In the genomic region with DNA sequence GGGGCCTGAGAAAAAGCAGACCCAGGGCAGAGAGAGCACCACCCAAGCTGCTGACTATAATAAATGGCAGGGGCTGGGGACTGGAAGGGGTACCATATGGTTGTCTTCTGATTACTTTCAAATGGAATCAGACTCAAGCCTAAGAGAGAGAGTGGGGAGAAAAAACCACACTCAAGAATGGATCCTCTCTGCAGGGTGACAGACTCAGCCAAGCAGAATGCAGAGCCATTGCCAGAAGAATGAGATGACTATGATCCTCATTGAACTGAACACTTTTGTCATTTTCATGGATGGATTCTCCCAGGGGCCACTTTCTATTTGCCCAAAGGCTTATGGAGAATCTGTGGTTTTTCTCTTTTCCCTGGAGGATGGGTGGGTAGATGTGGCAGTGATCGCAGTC, we compare ENCODE assay signal across 24 cellular contexts. TPM values are rescaled to one million over a fixed set of nuclear protein-coding genes. Genes with fewer than 3 reads are reported as not detected.
A peak's percentile ranks its signal among the peaks of the same experiment; 100 is the strongest.
DNase-seq lines count a peak whose midpoint lies in the region; TF ChIP-seq lines count a peak whose summit lies in the region.
"Had no signal": no experiment of that assay in that cellular context is flagged by ENCODE, and none has a peak within 500 bp of the region (broad histone marks: within the 10 kb centered on the region; RNA-seq: fewer than 3 reads in every experiment).

No MANE protein-coding gene starts in this region.

- no peak overlapping the region for H3K4me3 Mint-ChIP-seq in CD4-positive, alpha-beta memory T cell
- H3K4me3 Mint-ChIP-seq: activated CD4-positive, alpha-beta T cell treated with anti-CD3 and anti-CD28 coated beads, Interleukin-2, amount 10 ng/mL, durations not matched to agents 7 days and 5 days; T-helper 17 cell had no signal

- POLR2A ChIA-PET in CD4-positive, alpha-beta memory T cell (lab: Charles Lee; ENCODE audit: partially characterized antibody) = interaction anchor here (1.0 to 3.0 kb wide), 4 partner anchors 10 to 91 kb away, joined by 3 to 21 read pairs (median 6); no protein-coding TSS in a partner anchor
- POLR2A ChIA-PET in RWPE1 (lab: Yijun Ruan, JAX; ENCODE audit: low non-redundant PET) = no interaction called here

- H3K79me2 ChIP-seq in hepatocyte = no peaks in the 10 kb centered on the region

- H3K4me2 ChIP-seq in hepatocyte = no peak overlapping the region

- 100% methylated on average over 1 of the region's 1 CpG for WGBS in hepatocyte (ENCODE audit: low lambda C conversion rate, missing lambda C conversion rate)

- H2AFZ ChIP-seq in hepatocyte = no peak overlapping the region

- peaks cover 7 to 13% of the 10 kb centered on the region in 2 donors for H3K36me3 Mint-ChIP-seq in CD4-positive, alpha-beta memory T cell

- H3K27ac ChIP-seq in CD4-positive, alpha-beta memory T cell (ENCODE audit: low read depth, low read length) = no peak overlapping the region
- H3K27ac ChIP-seq in hepatocyte = no peak overlapping the region
- H3K27ac ChIP-seq in RWPE1 = no peak overlapping the region
- H3K27ac ChIP-seq: heart right ventricle, SJCRH30, thoracic aorta, VCaP had no signal

- DNase-seq in AG08395 (ENCODE audit: low spot score) (peak; percentile 55), NCI-H526 (lab: John Stamatoyannopoulos, UW) (peak; percentile 17 to 52), myocyte (ENCODE audit: low read depth) (peak; percentile 67), dermis blood vessel endothelial cell (no peak), hepatocyte (ENCODE audit: low spot score) (no peak), HuH-7 (ENCODE audit: low spot score) (no peak), RWPE1 (ENCODE audit: low spot score) (no peak)
- DNase-seq in CD4-positive, alpha-beta memory T cell = no peak
- DNase-seq: activated CD4-positive, alpha-beta T cell treated with anti-CD3 and anti-CD28 coated beads, Interleukin-2, amount 10 ng/mL, durations not matched to agents 7 days and 5 days; anterior cingulate cortex; COR-L47; heart right ventricle; left ventricle myocardium superior; NCI-H1417 treated with DMSO at 0.1 percent for 48 hours; NCI-H2107; NCI-H82; nucleus accumbens; OCI-M1; stimulated activated CD4-positive, alpha-beta T cell treated with anti-CD3 and anti-CD28 coated beads, Interleukin-12 subunit alpha, Interleukin-12 subunit beta, amount 100 ng/mL, for 4 hours; stimulated activated CD8-positive, alpha-beta memory T cell treated with anti-CD3 and anti-CD28 coated beads, Interleukin-4, amount 100 ng/mL, for 48 hours; T-helper 17 cell had no signal

- CTCF ChIA-PET in CD4-positive, alpha-beta memory T cell (lab: Charles Lee; ENCODE audit: partially characterized antibody) = interaction anchor here (1.3 to 20.7 kb wide), 5 partner anchors 8 to 119 kb away, joined by 3 to 440 read pairs (median 6); no protein-coding TSS in a partner anchor
- CTCF ChIA-PET in RWPE1 (lab: Yijun Ruan, JAX) = interaction anchor here (1.0 kb wide), 1 partner anchor 8 kb away, joined by 3 read pairs; no protein-coding TSS in a partner anchor

- TF ChIP-seq CTCF in hepatocyte (IDR thresholded peaks at IDR 0.05; ENCODE audit: poor library complexity) = no peak
- no peak for TF ChIP-seq CTCF in RWPE1 (conservative IDR thresholded peaks at IDR 0.05; ENCODE audit: low read depth)

- no peaks in the 10 kb centered on the region for H3K27me3 Mint-ChIP-seq in CD4-positive, alpha-beta memory T cell
- H3K27me3 Mint-ChIP-seq: T-helper 17 cell had no signal

- H3K9me3 Mint-ChIP-seq in CD4-positive, alpha-beta memory T cell = peaks cover 0 to 1% (median under 1%) of the 10 kb centered on the region in 8 donors

- H3K4me1 Mint-ChIP-seq in CD4-positive, alpha-beta memory T cell = peaks cover 48 to 79% (median 66%) of the 10 kb centered on the region in 4 donors

- intact Hi-C loops in CD4-positive, alpha-beta memory T cell (cut with micrococcal nuclease) = no loop called here

- H3K9me3 ChIP-seq in CD4-positive, alpha-beta memory T cell (ENCODE audit: control insufficient read depth in 1 of 2, low read length in 2 of 2) = no peaks in the 10 kb centered on the region
- no peaks in the 10 kb centered on the region for H3K9me3 ChIP-seq in hepatocyte (ENCODE audit: low read depth)
- H3K9me3 ChIP-seq: SJCRH30, thoracic aorta had no signal

- peak overlapping the region in 6 of 7 donors; percentile 39 to 89 (median 70) for H3K27ac Mint-ChIP-seq in CD4-positive, alpha-beta memory T cell
- H3K27ac Mint-ChIP-seq: activated CD4-positive, alpha-beta T cell treated with anti-CD3 and anti-CD28 coated beads, Interleukin-2, amount 10 ng/mL, durations not matched to agents 7 days and 5 days had no signal

- no peaks in the 10 kb centered on the region for H3K9me2 ChIP-seq in hepatocyte (replicated peaks; ENCODE audit: insufficient read depth)

- no peak overlapping the region for H3K4me3 ChIP-seq in CD4-positive, alpha-beta memory T cell (ENCODE audit: low read length in 2 of 2)
- H3K4me3 ChIP-seq in hepatocyte = no peak overlapping the region
- H3K4me3 ChIP-seq: heart right ventricle, SJCRH30, thoracic aorta had no signal

- H3K36me3 ChIP-seq in CD4-positive, alpha-beta memory T cell (ENCODE audit: insufficient read depth, low read length) = no peaks in the 10 kb centered on the region
- no peaks in the 10 kb centered on the region for H3K36me3 ChIP-seq in hepatocyte (replicated peaks; ENCODE audit: insufficient read depth, low read depth)
- H3K36me3 ChIP-seq: heart right ventricle, SJCRH30, thoracic aorta had no signal

- peaks cover 69% of the 10 kb centered on the region for H3K4me1 ChIP-seq in CD4-positive, alpha-beta memory T cell (ENCODE audit: insufficient read depth, low read length)
- no peaks in the 10 kb centered on the region for H3K4me1 ChIP-seq in hepatocyte (ENCODE audit: insufficient read depth)
- H3K4me1 ChIP-seq: SJCRH30 had no signal

- no peaks in the 10 kb centered on the region for H4K20me1 ChIP-seq in hepatocyte (ENCODE audit: insufficient read depth, poor library complexity, severe bottlenecking)

- H3K27me3 ChIP-seq in CD4-positive, alpha-beta memory T cell (ENCODE audit: insufficient read depth, low read length) = no peaks in the 10 kb centered on the region
- no peaks in the 10 kb centered on the region for H3K27me3 ChIP-seq in hepatocyte
- H3K27me3 ChIP-seq: heart right ventricle, SJCRH30 had no signal

RNA-seq across cellular contexts. Expression of gene UBASH3B, which starts 8.7 kb away (rescaled TPM):
- 10 to 100 TPM; 26.6 to 30.9 TPM for total RNA-seq in CD4-positive, alpha-beta memory T cell
- polyA plus RNA-seq in CD4-positive, alpha-beta memory T cell = 10 to 100 TPM in 1 of 2 donors, 1 to 10 TPM in 1; 6.7 to 13.9 TPM
- total RNA-seq in myocyte = 8.8 and 13.1 TPM in 2 replicates
- polyA plus RNA-seq in myocyte (2012) = 7.3 TPM
- 2.6 and 8.9 TPM in 2 replicates for total RNA-seq in dermis blood vessel endothelial cell
- 5.2 and 11.1 TPM in 2 replicates for total RNA-seq in hepatocyte
- 5.1 and 9.1 TPM in 2 replicates for polyA plus RNA-seq in hepatocyte

Comparison
In these comparisons a context has a peak if more than half of its experiments do, and no peak if none do; other contexts are left out.
1. DNase-seq: peak in AG08395 (single experiment), NCI-H526 (2 of 2) and myocyte (single experiment); none in CD4-positive, alpha-beta memory T cell (0 of 5), dermis blood vessel endothelial cell (single experiment), hepatocyte (single experiment), HuH-7 (single experiment) and RWPE1 (single experiment).